Comparison of ENCODE assay signal across 15 cellular contexts in genomic region chr17:3935825-3936355, GRCh38. TPM values are rescaled to one million over a fixed set of nuclear protein-coding genes. Genes with fewer than 3 reads are reported as not detected.
DNase-seq lines count a peak whose midpoint lies in the region; ATAC-seq, FAIRE-seq and TF ChIP-seq lines count a peak whose summit lies in the region.
"Had no signal": no experiment of that assay in that cellular context is flagged by ENCODE, and none has a peak within 500 bp of the region (broad histone marks: within the 10 kb centered on the region; RNA-seq: fewer than 3 reads in every experiment).

No MANE protein-coding gene starts in this region.

- no peak for TF ChIP-seq POLR2A in A549 (IDR thresholded peaks at IDR 0.05; ENCODE audit: low read length)
- TF ChIP-seq POLR2A in K562 (conservative IDR thresholded peaks at IDR 0.05): no peak

- no peak for TF ChIP-seq RAD21 in A549 (conservative IDR thresholded peaks at IDR 0.05 in 1 of 2, IDR thresholded peaks at IDR 0.05 in 1 of 2)
- no peak for TF ChIP-seq RAD21 in K562 (CRISPR knock-in tag; conservative IDR thresholded peaks at IDR 0.05 in 1 of 2, IDR thresholded peaks at IDR 0.05 in 1 of 2)

- no peaks in the 10 kb centered on the region for H3K79me2 ChIP-seq in K562 (ENCODE audit: control insufficient read depth, insufficient read depth, low read length)

- H3K4me2 ChIP-seq in A549 (no peak overlapping the region), K562 (ENCODE audit: insufficient read depth, low read length) (no peak overlapping the region)

- intact Hi-C loops in K562 (cut with micrococcal nuclease): loop anchor here (2.0 kb wide), 1 partner anchor 71 kb away; no protein-coding TSS in a partner anchor

- H3K27ac ChIP-seq in A549: no peak overlapping the region; a peak in 1 of 6 replicates
- H3K27ac ChIP-seq in HEK293 (ENCODE audit: extremely low read depth, low read depth, low read length): no peak overlapping the region
- no peak overlapping the region for H3K27ac ChIP-seq in K562 (ENCODE audit: extremely low read depth, low read depth, low read length)
- H3K27ac ChIP-seq: SJCRH30, tibial artery had no signal

- H3K9me1 ChIP-seq in K562 (ENCODE audit: control insufficient read depth, insufficient read depth, low read length): no peaks in the 10 kb centered on the region

- FAIRE-seq in A549 (lab: Jason Lieb, UNC): no peak
- FAIRE-seq in K562 (lab: Jason Lieb, UNC): no peak
- FAIRE-seq: colon had no signal

- H3K36me3 ChIP-seq in HEK293 (ENCODE audit: control insufficient read depth in 2 of 2, insufficient read depth in 1 of 2, low read length in 2 of 2) (peaks cover 0 to 17% of the 10 kb centered on the region in 2 experiments; a peak in 2 of 3 replicates), K562 (ENCODE audit: control insufficient read depth, insufficient read depth, low read length) (peaks cover 50% of the 10 kb centered on the region; the same call in 2 of the 3 replicates)
- H3K36me3 ChIP-seq: SJCRH30 had no signal

- in situ Hi-C loops in K562 (cut with MboI): no loop called here
- in situ Hi-C loops in GM13976 (cut with MboI; ENCODE audit: low sequenced_read_pairs, unreplicated experiment): no loop called here

- 95% methylated on average over 8 of the region's 9 CpGs for WGBS in A549 (ENCODE audit: missing lambda C conversion rate)
- 86% methylated on average over 7 of the region's 9 CpGs for WGBS in K562 (ENCODE audit: insufficient coverage, low coverage, missing lambda C conversion rate)

- H3K4me3 ChIP-seq in A549 (no peak overlapping the region), HEK293 (ENCODE audit: low read depth, low read length) (no peak overlapping the region), K562 (no peak overlapping the region)
- H3K4me3 ChIP-seq: SJCRH30, tibial artery had no signal

- no peak overlapping the region for H2AFZ ChIP-seq in K562 (ENCODE audit: low read depth, low read length)

- H4K20me1 ChIP-seq in K562 (replicated peaks; ENCODE audit: control insufficient read depth, insufficient read depth, low read length): no peaks in the 10 kb centered on the region

- DNase-seq in A549 (ENCODE audit: low read depth in 1 of 2, low spot score in 1 of 2) (no peak), K562 (ENCODE audit: extremely low read depth in 1 of 4, low spot score in 3 of 4) (no peak), hepatic stellate cell (ENCODE audit: low spot score) (peak; percentile 58), globus pallidus (ENCODE audit: low spot score) (no peak), GM13976 (ENCODE audit: low spot score) (no peak)
- DNase-seq: activated CD8-positive, alpha-beta memory T cell treated with anti-CD3 and anti-CD28 coated beads, Interleukin-2, amount 10 ng/mL, durations not matched to agents 7 days and 5 days; foreskin melanocyte; GOT3; NCI-H2029; tibial artery had no signal

- TF ChIP-seq CTCF in A549 (IDR thresholded peaks at IDR 0.05): no peak
- no peak for TF ChIP-seq CTCF in HEK293 (tag by site-specific recombination; IDR thresholded peaks at IDR 0.05)
- TF ChIP-seq CTCF in K562 (IDR thresholded peaks at IDR 0.05 in 2 of 3, conservative IDR thresholded peaks at IDR 0.05 in 1 of 3; ENCODE audit: insufficient read depth in 2 of 3, low read depth in 1 of 3, low read length in 3 of 3): no peak
- TF ChIP-seq CTCF in GM13976 (IDR thresholded peaks at IDR 0.05; ENCODE audit: borderline replicate concordance, control extremely low read depth, extremely low read depth, insufficient read depth, missing control alignments): no peak

- POLR2A ChIA-PET in A549 (lab: Yijun Ruan, JAX): interaction anchor here (0.6 to 1.6 kb wide), 3 partner anchors 29 to 208 kb away, joined by 3 to 6 read pairs (median 4); partner anchors contain the start of gene NCBP3
- POLR2A ChIA-PET in HEK293 (lab: Yijun Ruan, JAX): no interaction called here
- POLR2A ChIA-PET in K562 (lab: Yijun Ruan, JAX): interaction anchor here (0.7 kb wide), 1 partner anchor 620 kb away, joined by 3 read pairs; no protein-coding TSS in a partner anchor

- H3K27me3 ChIP-seq in K562 (ENCODE audit: control insufficient read depth in 2 of 2, insufficient read depth in 2 of 2, low read length in 2 of 2): no peaks in the 10 kb centered on the region
- H3K27me3 ChIP-seq: SJCRH30, tibial artery had no signal

- no peaks in the 10 kb centered on the region for H3K9me3 ChIP-seq in A549
- H3K9me3 ChIP-seq in HEK293 (ENCODE audit: control insufficient read depth, insufficient read depth, low read depth, low read length): no peaks in the 10 kb centered on the region
- no peaks in the 10 kb centered on the region for H3K9me3 ChIP-seq in K562 (replicated peaks; ENCODE audit: control insufficient read depth, insufficient read depth, low read depth, low read length)
- H3K9me3 ChIP-seq: SJCRH30, tibial artery had no signal

- no peak overlapping the region for H3K9ac ChIP-seq in K562 (ENCODE audit: insufficient read depth in 1 of 2, low read depth in 2 of 2, low read length in 2 of 2)

- no peaks in the 10 kb centered on the region; the same call in 2 of the 3 replicates for H3K4me1 ChIP-seq in A549
- no peaks in the 10 kb centered on the region for H3K4me1 ChIP-seq in HEK293 (ENCODE audit: control insufficient read depth, insufficient read depth, low read length)
- peaks cover 2 to 4% of the 10 kb centered on the region in 2 experiments; a peak in 2 of 5 replicates for H3K4me1 ChIP-seq in K562 (replicated peaks in 1 of 2; ENCODE audit: control insufficient read depth in 2 of 2, insufficient read depth in 2 of 2, low read length in 2 of 2)
- H3K4me1 ChIP-seq: SJCRH30, tibial artery had no signal

- no peak for TF ChIP-seq EP300 in A549 (IDR thresholded peaks at IDR 0.05)
- TF ChIP-seq EP300 in K562 (IDR thresholded peaks at IDR 0.05; ENCODE audit: low read length): no peak

- ATAC-seq in A549 (peak; percentile 57 to 61), K562 (no peak), HG02798 (IDR thresholded peaks at IDR 0.05; ENCODE audit: poor library complexity, unreplicated experiment) (no peak), GM18873 (IDR thresholded peaks at IDR 0.05; ENCODE audit: low FRiP score, unreplicated experiment) (no peak)

- CTCF ChIA-PET in A549 (lab: Yijun Ruan, JAX) (interaction anchor here (0.6 to 3.4 kb wide), 22 partner anchors 11 to 198 kb away, joined by 3 to 84 read pairs (median 4); no protein-coding TSS in a partner anchor), HEK293 (lab: Yijun Ruan, JAX) (interaction anchor here (0.6 to 4.1 kb wide), 8 partner anchors 19 to 201 kb away, joined by 3 to 17 read pairs (median 8); partner anchors contain the start of gene P2RX1), K562 (lab: Yijun Ruan, JAX; ENCODE audit: low intra/inter-chr PET ratio) (no interaction called here)

- no TSS peak for BruUV-seq in K562 (replicated peaks; lab: Mats Ljungman, UMichigan)

RNA-seq across cellular contexts. Expression of gene P2RX1, which starts 19.6 kb away (rescaled TPM):
- polyA plus RNA-seq in A549 (2011; rRNA removed): 0.03 and 0.05 TPM in 2 replicates
- polyA plus RNA-seq in A549 (2012; cell fraction: cytosol; rRNA removed): 0.03 and 0.04 TPM in 2 replicates
- polyA plus RNA-seq in A549 (2012; cell fraction: nucleus; rRNA removed): 0.17 and 0.37 TPM in 2 replicates
- 0.09 to 0.13 TPM in 2 of 3 replicates, not detected in the other for polyA plus RNA-seq in A549 (2017; fragmentation: RNase III; extraction: RNeasy Plus Mini Kit Qiagen cat#74134 plus additional on column Dnase treatment)
- polyA minus RNA-seq in A549 (2011; rRNA and poly(A)+ RNA removed): 0.10 and 0.21 TPM in 2 replicates
- 21.9 and 70.4 TPM in 2 replicates for total RNA-seq in K562 (2011; cell fraction: chromatin; rRNA removed; ENCODE audit: low replicate concordance)
- 38.4 and 45.2 TPM in 2 replicates for total RNA-seq in K562 (2011; cell fraction: nucleolus; rRNA removed)
- 27.3 and 30.9 TPM in 2 replicates for total RNA-seq in K562 (2011; cell fraction: nucleoplasm; rRNA removed)
- total RNA-seq in K562 (2014; rRNA removed): 13.3 and 16.0 TPM in 2 replicates
- total RNA-seq in K562 (2014; rRNA removed; fragmentation: Illumina TruSeq; extraction: Trizol): 4.9 and 6.8 TPM in 2 replicates
- total RNA-seq in K562 (2015; rRNA removed; fragmentation: Illumina TruSeq; extraction: Trizol): 8.1 and 9.6 TPM in 2 replicates
- total RNA-seq in K562 (2021): 15.3 and 20.3 TPM in 2 replicates
- 12.2 and 13.6 TPM in 2 replicates for polyA plus RNA-seq in K562 (2011; rRNA removed)
- 10.0 and 27.5 TPM in 2 replicates for polyA plus RNA-seq in K562 (2011; cell fraction: cytosol; rRNA removed)
- polyA plus RNA-seq in K562 (2011; cell fraction: nucleus; rRNA removed): 41.2 and 64.7 TPM in 2 replicates
- polyA plus RNA-seq in K562 (2012): 18.2 and 106 TPM in 2 replicates
- polyA plus RNA-seq in K562 (2014; fragmentation: Illumina TruSeq; extraction: Trizol): 10.3 and 17.6 TPM in 2 replicates
- under 1 TPM; 0.27 to 0.66 TPM for polyA plus RNA-seq in K562 (2014; fragmentation: Nextera tagmentation; extraction: Ambion mirVana)
- polyA plus RNA-seq in K562 (2014; rRNA removed): 18.4 and 18.8 TPM in 2 replicates
- 4.3 and 7.9 TPM in 2 replicates for polyA minus RNA-seq in K562 (2011; rRNA and poly(A)+ RNA removed)
- polyA minus RNA-seq in K562 (2011; cell fraction: cytosol; rRNA and poly(A)+ RNA removed): 3.7 and 7.2 TPM in 2 replicates
- 12.2 and 18.7 TPM in 2 replicates for polyA minus RNA-seq in K562 (2011; cell fraction: nucleus; rRNA and poly(A)+ RNA removed)

RNA-seq across cellular contexts. Expression of gene ATP2A3, which starts 28.3 kb away (rescaled TPM):
- polyA plus RNA-seq in A549 (2011; rRNA removed): 5.5 and 6.3 TPM in 2 replicates
- polyA plus RNA-seq in A549 (2012; cell fraction: cytosol; rRNA removed): 4.0 and 5.4 TPM in 2 replicates
- 14.8 and 16.2 TPM in 2 replicates for polyA plus RNA-seq in A549 (2012; cell fraction: nucleus; rRNA removed)
- 2.5 to 4.1 TPM (median 3.1 TPM) in 3 replicates for polyA plus RNA-seq in A549 (2017; fragmentation: RNase III; extraction: RNeasy Plus Mini Kit Qiagen cat#74134 plus additional on column Dnase treatment)
- 5.7 and 7.4 TPM in 2 replicates for polyA minus RNA-seq in A549 (2011; rRNA and poly(A)+ RNA removed)
- total RNA-seq in K562 (2011; cell fraction: chromatin; rRNA removed; ENCODE audit: low replicate concordance): 198 and 586 TPM in 2 replicates
- 353 and 436 TPM in 2 replicates for total RNA-seq in K562 (2011; cell fraction: nucleolus; rRNA removed)
- total RNA-seq in K562 (2011; cell fraction: nucleoplasm; rRNA removed): 289 and 326 TPM in 2 replicates
- total RNA-seq in K562 (2014; rRNA removed): 41.2 and 50.7 TPM in 2 replicates
- 9.0 and 9.2 TPM in 2 replicates for total RNA-seq in K562 (2014; rRNA removed; fragmentation: Illumina TruSeq; extraction: Trizol)
- 16.9 TPM in 2 replicates for total RNA-seq in K562 (2015; rRNA removed; fragmentation: Illumina TruSeq; extraction: Trizol)
- 79.7 and 103 TPM in 2 replicates for total RNA-seq in K562 (2021)
- polyA plus RNA-seq in K562 (2011; rRNA removed): 42.6 and 65.4 TPM in 2 replicates
- polyA plus RNA-seq in K562 (2011; cell fraction: cytosol; rRNA removed): 45.9 and 88.8 TPM in 2 replicates
- 230 and 368 TPM in 2 replicates for polyA plus RNA-seq in K562 (2011; cell fraction: nucleus; rRNA removed)
- polyA plus RNA-seq in K562 (2012): 77.5 and 466 TPM in 2 replicates
- 31.3 and 65.0 TPM in 2 replicates for polyA plus RNA-seq in K562 (2014; fragmentation: Illumina TruSeq; extraction: Trizol)
- polyA plus RNA-seq in K562 (2014; fragmentation: Nextera tagmentation; extraction: Ambion mirVana): under 1 TPM; 0.65 to 0.66 TPM
- polyA plus RNA-seq in K562 (2014; rRNA removed): 54.5 and 66.9 TPM in 2 replicates
- 33.8 and 63.1 TPM in 2 replicates for polyA minus RNA-seq in K562 (2011; rRNA and poly(A)+ RNA removed)
- 71.3 and 83.9 TPM in 2 replicates for polyA minus RNA-seq in K562 (2011; cell fraction: cytosol; rRNA and poly(A)+ RNA removed)
- 85.0 and 89.2 TPM in 2 replicates for polyA minus RNA-seq in K562 (2011; cell fraction: nucleus; rRNA and poly(A)+ RNA removed)

RNA-seq across cellular contexts. Expression of gene CAMKK1, which starts 43.0 kb away (rescaled TPM):
- polyA plus RNA-seq in A549 (2011; rRNA removed): 6.9 and 7.7 TPM in 2 replicates
- 17.0 and 21.1 TPM in 2 replicates for polyA plus RNA-seq in A549 (2012; cell fraction: cytosol; rRNA removed)
- polyA plus RNA-seq in A549 (2012; cell fraction: nucleus; rRNA removed): 44.0 and 47.1 TPM in 2 replicates
- polyA plus RNA-seq in A549 (2017; fragmentation: RNase III; extraction: RNeasy Plus Mini Kit Qiagen cat#74134 plus additional on column Dnase treatment): 12.6 to 15.3 TPM (median 14.8 TPM) in 3 replicates
- 10.2 and 11.8 TPM in 2 replicates for polyA minus RNA-seq in A549 (2011; rRNA and poly(A)+ RNA removed)
- total RNA-seq in K562 (2011; cell fraction: chromatin; rRNA removed; ENCODE audit: low replicate concordance): 11.8 and 29.1 TPM in 2 replicates
- total RNA-seq in K562 (2011; cell fraction: nucleolus; rRNA removed): 17.0 TPM in 2 replicates
- 12.7 and 13.1 TPM in 2 replicates for total RNA-seq in K562 (2011; cell fraction: nucleoplasm; rRNA removed)
- total RNA-seq in K562 (2014; rRNA removed): 4.9 and 6.2 TPM in 2 replicates
- 1.7 and 2.2 TPM in 2 replicates for total RNA-seq in K562 (2014; rRNA removed; fragmentation: Illumina TruSeq; extraction: Trizol)
- total RNA-seq in K562 (2015; rRNA removed; fragmentation: Illumina TruSeq; extraction: Trizol): 4.4 and 4.5 TPM in 2 replicates
- 6.7 and 7.5 TPM in 2 replicates for total RNA-seq in K562 (2021)
- 5.7 and 6.5 TPM in 2 replicates for polyA plus RNA-seq in K562 (2011; rRNA removed)
- polyA plus RNA-seq in K562 (2011; cell fraction: cytosol; rRNA removed): 5.0 and 7.4 TPM in 2 replicates
- polyA plus RNA-seq in K562 (2011; cell fraction: nucleus; rRNA removed): 17.5 and 25.4 TPM in 2 replicates
- polyA plus RNA-seq in K562 (2012): 4.1 and 4.9 TPM in 2 replicates
- 5.1 and 6.5 TPM in 2 replicates for polyA plus RNA-seq in K562 (2014; fragmentation: Illumina TruSeq; extraction: Trizol)
- under 1 TPM; 0.34 to 0.59 TPM for polyA plus RNA-seq in K562 (2014; fragmentation: Nextera tagmentation; extraction: Ambion mirVana)
- polyA plus RNA-seq in K562 (2014; rRNA removed): 6.1 and 7.4 TPM in 2 replicates
- 3.5 and 4.8 TPM in 2 replicates for polyA minus RNA-seq in K562 (2011; rRNA and poly(A)+ RNA removed)
- 3.2 and 4.5 TPM in 2 replicates for polyA minus RNA-seq in K562 (2011; cell fraction: cytosol; rRNA and poly(A)+ RNA removed)
- 7.5 and 8.2 TPM in 2 replicates for polyA minus RNA-seq in K562 (2011; cell fraction: nucleus; rRNA and poly(A)+ RNA removed)

Comparison
In these comparisons a context has a peak if more than half of its experiments do, and no peak if none do; other contexts are left out.
1. ATAC-seq: peak in A549 (2 of 2); none in K562 (single experiment), HG02798 (single experiment) and GM18873 (single experiment).